23 cellular contexts compared by ENCODE assay signal in genomic region chr10:131814567-131815290, GRCh38.
DNase-seq lines count a peak whose midpoint lies in the region; ATAC-seq, FAIRE-seq and TF ChIP-seq lines count a peak whose summit lies in the region.
"Had no signal": no experiment of that assay in that cellular context is flagged by ENCODE, and none has a peak within 500 bp of the region (broad histone marks: within the 10 kb centered on the region; RNA-seq: fewer than 3 reads in every experiment).

No MANE protein-coding gene starts in this region.

- H4K8ac ChIP-seq in H1 (ENCODE audit: extremely low read depth, insufficient read depth, low read length), result no peak overlapping the region

- no peak overlapping the region for H3K14ac ChIP-seq in H1 (ENCODE audit: insufficient read length)

- CTCF ChIA-PET in H1 (lab: Charles Lee; ENCODE audit: partially characterized antibody), result no interaction called here

- no peak overlapping the region for H3K9ac ChIP-seq in H1 (replicated peaks in 1 of 4; ENCODE audit: extremely low read depth in 1 of 4, low read depth in 3 of 4, low read length in 3 of 4)

- peak overlapping the region; percentile 13; the same call in 1 of the 2 replicates for H2BK20ac ChIP-seq in H1 (ENCODE audit: low read length)

- no peak overlapping the region for H2BK5ac ChIP-seq in H1 (ENCODE audit: low read depth, low read length)

- no peak overlapping the region for H3K27ac ChIP-seq in left ventricle myocardium inferior (replicated peaks)
- H3K27ac ChIP-seq in H1 (ENCODE audit: low read depth, low read length), result no peak overlapping the region
- no peak overlapping the region for H3K27ac ChIP-seq in upper lobe of right lung
- no peak overlapping the region for H3K27ac ChIP-seq in small intestine (ENCODE audit: low read depth in 1 of 2, low read length in 1 of 2)
- H3K27ac ChIP-seq: esophagus squamous epithelium, PC-9, thoracic aorta had no signal

- no peak overlapping the region for H2AK5ac ChIP-seq in H1 (ENCODE audit: low read depth, low read length)

- H3K79me1 ChIP-seq in H1 (ENCODE audit: low read depth, low read length), result no peaks in the 10 kb centered on the region

- intact Hi-C loops in Right ventricle myocardium superior (cut with DNase I) (no loop called here), left ventricle myocardium inferior (cut with micrococcal nuclease) (no loop called here), upper lobe of right lung (cut with DNase I) (no loop called here)

- no peak overlapping the region for H2BK15ac ChIP-seq in H1 (ENCODE audit: low read length)

- FAIRE-seq in H1 (lab: Jason Lieb, UNC), result no peak
- FAIRE-seq in small intestine (lab: Jason Lieb, UNC), result no peak
- FAIRE-seq: GM12878, TTC549 had no signal

- no peaks in the 10 kb centered on the region for H3K4me1 ChIP-seq in left ventricle myocardium inferior
- H3K4me1 ChIP-seq in H1 (replicated peaks in 1 of 4; ENCODE audit: control insufficient read depth in 3 of 4, insufficient read depth in 4 of 4, low read length in 3 of 4), result peaks cover 0 to 9% (median 3%) of the 10 kb centered on the region in 4 experiments; a peak in 4 of 7 replicates
- H3K4me1 ChIP-seq in upper lobe of right lung, result no peaks in the 10 kb centered on the region
- no peaks in the 10 kb centered on the region for H3K4me1 ChIP-seq in small intestine (ENCODE audit: control insufficient read depth in 2 of 2, insufficient read depth in 1 of 2, low read depth in 1 of 2, low read length in 1 of 2)
- H3K4me1 ChIP-seq: esophagus squamous epithelium had no signal

- H4K5ac ChIP-seq in H1 (ENCODE audit: insufficient read length, low read depth, low read length), result no peak overlapping the region

- peak; percentile 34 for DNase-seq in Right ventricle myocardium superior
- DNase-seq in left ventricle myocardium inferior, result no peak
- DNase-seq in H1 (ENCODE audit: low read depth in 1 of 2, low spot score in 2 of 2), result peak in 1 of 2 experiments; percentile 45
- peak; percentile 9 for DNase-seq in mucosa of gallbladder (ENCODE audit: low spot score)
- peak; percentile 46 for DNase-seq in upper lobe of right lung
- DNase-seq in KBM-7, result no peak
- DNase-seq in small intestine, result no peak
- no peak for DNase-seq in KG1 (lab: John Stamatoyannopoulos, UW)
- DNase-seq: activated naive CD8-positive, alpha-beta T cell treated with anti-CD3 and anti-CD28 coated beads for 36 hours; CD4-positive, alpha-beta memory T cell; effector memory CD8-positive, alpha-beta T cell; esophagus squamous epithelium; HFFc6; MV-4-11; NCI-H1930; NCI-H226; PC-9; stimulated activated CD4-positive, alpha-beta T cell treated with anti-CD3 and anti-CD28 coated beads, Interleukin-2, amount 100 ng/mL, for 48 hours; stimulated activated naive CD4-positive, alpha-beta T cell; T-helper 1 cell had no signal

- no peak overlapping the region for H4K91ac ChIP-seq in H1 (replicated peaks; ENCODE audit: insufficient read length, low read length)

- H4K20me1 ChIP-seq in H1 (replicated peaks in 1 of 2; ENCODE audit: control insufficient read depth in 1 of 2, insufficient read depth in 2 of 2, low read length in 2 of 2), result peaks cover 0 to 2% of the 10 kb centered on the region in 2 experiments

- H3K79me2 ChIP-seq in H1 (ENCODE audit: control insufficient read depth in 1 of 2, insufficient read depth in 2 of 2, low read length in 2 of 2), result no peaks in the 10 kb centered on the region

- H3K4me3 ChIP-seq in left ventricle myocardium inferior, result no peak overlapping the region
- H3K4me3 ChIP-seq in H1 (ENCODE audit: extremely low read depth in 1 of 4, insufficient read depth in 2 of 4, low read depth in 3 of 4, low read length in 4 of 4), result no peak overlapping the region
- H3K4me3 ChIP-seq in upper lobe of right lung, result no peak overlapping the region
- H3K4me3 ChIP-seq in small intestine (ENCODE audit: low read depth in 1 of 2, low read length in 2 of 2), result no peak overlapping the region
- H3K4me3 ChIP-seq: esophagus squamous epithelium, GM12878, PC-9, thoracic aorta had no signal

- no peak overlapping the region for H2BK120ac ChIP-seq in H1 (replicated peaks; ENCODE audit: low read depth, low read length)

- POLR2A ChIA-PET in H1 (lab: Charles Lee; ENCODE audit: partially characterized antibody), result no interaction called here

- H2AFZ ChIP-seq in H1 (ENCODE audit: low read length), result no peak overlapping the region
- H2AFZ ChIP-seq: PC-9 had no signal

- H3K36me3 ChIP-seq in left ventricle myocardium inferior (no peaks in the 10 kb centered on the region), H1 (ENCODE audit: control insufficient read depth in 2 of 4, insufficient read depth in 4 of 4, low read length in 3 of 4) (no peaks in the 10 kb centered on the region), upper lobe of right lung (no peaks in the 10 kb centered on the region), small intestine (ENCODE audit: control insufficient read depth in 2 of 2, insufficient read depth in 2 of 2, low read length in 2 of 2) (no peaks in the 10 kb centered on the region)
- H3K36me3 ChIP-seq: esophagus squamous epithelium, thoracic aorta had no signal

- no peak overlapping the region for H3K4ac ChIP-seq in H1 (replicated peaks; ENCODE audit: insufficient read length, low read depth, low read length)

- peaks cover 87% of the 10 kb centered on the region for H3K27me3 ChIP-seq in left ventricle myocardium inferior (ENCODE audit: low read depth)
- H3K27me3 ChIP-seq in H1 (replicated peaks in 1 of 4; ENCODE audit: control insufficient read depth in 3 of 4, extremely low read depth in 1 of 4, insufficient read depth in 3 of 4, low read length in 3 of 4), result no peaks in the 10 kb centered on the region
- no peaks in the 10 kb centered on the region for H3K27me3 ChIP-seq in upper lobe of right lung
- peaks cover 0 to 5% of the 10 kb centered on the region in 2 donors for H3K27me3 ChIP-seq in small intestine (ENCODE audit: control insufficient read depth in 2 of 2, insufficient read depth in 2 of 2, low read length in 2 of 2)

- H3K23ac ChIP-seq in H1 (ENCODE audit: insufficient read length), result no peak overlapping the region

- 82% methylated on average over 23 of the region's 24 CpGs; no CpG with 5 or more reads in 1 of the 2 experiments for WGBS in H1 (ENCODE audit: extremely low coverage in 1 of 2, insufficient coverage in 1 of 2, insufficient read length in 1 of 2, insufficient replicate concordance in 2 of 2, low coverage in 1 of 2, low lambda C conversion rate in 2 of 2, missing lambda C conversion rate in 1 of 2), 2 experiments
- 50 to 66% (median 55%) methylated on average over 24 of the region's 24 CpGs for WGBS in small intestine, 3 donors

- no peak for TF ChIP-seq EP300 in H1 (IDR thresholded peaks at IDR 0.05; ENCODE audit: borderline replicate concordance in 1 of 2, low read depth in 2 of 2, low read length in 2 of 2)

- no peak for TF ChIP-seq POLR2A in H1 (IDR thresholded peaks at IDR 0.05; ENCODE audit: control extremely low read depth in 1 of 2, low read depth in 2 of 2, low read length in 2 of 2)

- ATAC-seq in Right ventricle myocardium superior (ENCODE audit: poor library complexity) (no peak), upper lobe of right lung (no peak)
- ATAC-seq: effector memory CD8-positive, alpha-beta T cell; GM12878 had no signal

- TF ChIP-seq CTCF in left ventricle myocardium inferior (IDR thresholded peaks at IDR 0.05; ENCODE audit: borderline replicate concordance) (no peak), H1 (IDR thresholded peaks at IDR 0.05; ENCODE audit: control extremely low read depth in 1 of 3, insufficient read depth in 1 of 3, low read depth in 1 of 3, low read length in 3 of 3) (no peak), upper lobe of right lung (IDR thresholded peaks at IDR 0.05) (no peak)

- H3K56ac ChIP-seq in H1 (replicated peaks; ENCODE audit: insufficient read length, low read depth, low read length), result no peak overlapping the region

- H3K4me2 ChIP-seq in H1 (ENCODE audit: insufficient read depth in 1 of 2, low read depth in 2 of 2, low read length in 2 of 2), result no peak overlapping the region
- H3K4me2 ChIP-seq: PC-9 had no signal

- in situ Hi-C loops in KBM-7 (cut with MboI; ENCODE audit: low pct_unique_long_range_greater_than_20kb, low sequenced_read_pairs), result no loop called here

- H3K18ac ChIP-seq in H1 (ENCODE audit: extremely low read depth, low read length), result no peak overlapping the region

- TF ChIP-seq RAD21 in H1 (IDR thresholded peaks at IDR 0.05 in 1 of 2, conservative IDR thresholded peaks at IDR 0.05 in 1 of 2; ENCODE audit: low read depth in 2 of 2, low read length in 2 of 2), result no peak

- no peaks in the 10 kb centered on the region; the same call in 1 of the 2 replicates for H3K23me2 ChIP-seq in H1 (ENCODE audit: low read depth, low read length)

- H2BK12ac ChIP-seq in H1 (ENCODE audit: low read depth, low read length), result peak overlapping the region; percentile 50; the same call in 1 of the 2 replicates

- no peaks in the 10 kb centered on the region for H3K9me3 ChIP-seq in left ventricle myocardium inferior (replicated peaks)
- no peaks in the 10 kb centered on the region for H3K9me3 ChIP-seq in H1 (ENCODE audit: insufficient read depth in 2 of 2, low read depth in 1 of 2, low read length in 1 of 2)
- H3K9me3 ChIP-seq in upper lobe of right lung, result no peaks in the 10 kb centered on the region
- H3K9me3 ChIP-seq in small intestine (ENCODE audit: control insufficient read depth, low read depth), result no peaks in the 10 kb centered on the region
- H3K9me3 ChIP-seq: esophagus squamous epithelium, thoracic aorta had no signal

TF ChIP-seq in H1, 55 proteins besides CTCF, POLR2A, EP300 and RAD21:
- no peak for TF ChIP-seq BCL11A (IDR thresholded peaks at IDR 0.05; ENCODE audit: low read depth in 2 of 2, low read length in 2 of 2)
- TF ChIP-seq TAF1 (IDR thresholded peaks at IDR 0.05; ENCODE audit: low read depth, low read length), result no peak
- TF ChIP-seq SIN3A (conservative IDR thresholded peaks at IDR 0.05 in 1 of 2, IDR thresholded peaks at IDR 0.05 in 1 of 2; ENCODE audit: low read depth in 1 of 2, low read length in 2 of 2), result no peak
- TF ChIP-seq CTBP2 (IDR thresholded peaks at IDR 0.05; ENCODE audit: borderline replicate concordance, insufficient read depth, insufficient read length, low read length), result no peak
- no peak for TF ChIP-seq ASH2L (IDR thresholded peaks at IDR 0.05; ENCODE audit: low read length)
- TF ChIP-seq BACH1 (IDR thresholded peaks at IDR 0.05; ENCODE audit: low read length), result no peak
- no peak for TF ChIP-seq TEAD4 (IDR thresholded peaks at IDR 0.05; ENCODE audit: low read depth, low read length)
- TF ChIP-seq YY1 (IDR thresholded peaks at IDR 0.05; ENCODE audit: low read depth, low read length), result no peak
- TF ChIP-seq MAFK (IDR thresholded peaks at IDR 0.05; ENCODE audit: low read depth, low read length), result no peak
- TF ChIP-seq POLR2AphosphoS5 (IDR thresholded peaks at IDR 0.05; ENCODE audit: low read depth, low read length), result no peak
- no peak for TF ChIP-seq SIX5 (IDR thresholded peaks at IDR 0.05; ENCODE audit: low read depth, low read length)
- TF ChIP-seq NRF1 (IDR thresholded peaks at IDR 0.05; ENCODE audit: low read depth, low read length), result no peak
- no peak for TF ChIP-seq HDAC2 (IDR thresholded peaks at IDR 0.05; ENCODE audit: borderline replicate concordance in 1 of 2, low read depth in 2 of 2, low read length in 2 of 2)
- no peak for TF ChIP-seq EZH2 (IDR thresholded peaks at IDR 0.05; ENCODE audit: low read depth, low read length, severe bottlenecking)

Comparison
In these comparisons a context has a peak if more than half of its experiments do, and no peak if none do; other contexts are left out.
1. DNase-seq: peak in Right ventricle myocardium superior (single experiment), mucosa of gallbladder (single experiment) and upper lobe of right lung (single experiment); none in left ventricle myocardium inferior (single experiment), KBM-7 (single experiment), small intestine (single experiment) and KG1 (single experiment).